Comparison of ENCODE assay signal across 8 cellular contexts in the genomic region with DNA sequence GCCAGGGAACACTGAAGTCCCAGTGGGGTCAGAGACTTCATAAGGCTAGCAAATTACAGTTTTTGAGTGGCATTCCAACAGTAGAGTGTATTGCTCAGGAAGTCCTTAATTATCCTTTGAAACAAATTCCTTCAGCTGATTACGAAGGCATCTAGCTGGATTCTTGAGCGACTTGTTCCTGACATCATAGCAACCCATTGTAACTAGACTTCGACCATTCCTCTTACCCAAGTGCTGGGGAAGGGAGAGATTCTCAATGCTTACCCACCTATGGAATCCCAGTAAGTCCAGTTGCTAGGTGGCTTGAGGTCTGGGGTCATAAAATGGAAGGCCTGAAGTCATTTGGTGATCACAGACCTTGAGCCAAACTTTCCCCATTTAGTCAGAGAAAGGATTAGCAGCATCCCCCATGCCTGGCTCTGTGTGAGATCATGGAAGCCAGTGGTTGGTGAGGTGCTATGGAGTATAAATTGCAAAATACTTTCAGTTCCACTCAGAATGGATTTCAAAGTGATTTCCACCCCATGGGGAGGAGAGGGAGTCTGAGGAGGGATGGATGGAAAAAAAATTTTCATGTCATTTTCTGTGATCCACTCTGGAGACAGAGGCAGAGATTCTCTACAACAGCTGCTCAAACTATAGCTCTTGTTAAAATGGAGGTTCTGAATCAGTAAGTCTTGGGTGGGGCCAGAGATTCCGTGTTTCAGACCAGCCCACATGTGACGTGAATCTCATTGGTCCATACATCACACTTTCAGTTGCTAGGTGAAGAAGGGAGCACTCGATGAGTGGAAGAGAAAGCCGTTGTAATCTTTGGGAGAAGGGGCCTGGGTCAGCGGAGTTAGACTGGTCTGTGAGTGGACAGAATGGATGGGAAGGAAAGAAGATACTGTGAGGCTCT. TPM values are rescaled to one million over a fixed set of nuclear protein-coding genes. Genes with fewer than 3 reads are reported as not detected.
DNase-seq lines count a peak whose midpoint lies in the region; ATAC-seq and TF ChIP-seq lines count a peak whose summit lies in the region.

No MANE protein-coding gene starts in this region.

- no peaks in the 10 kb centered on the region for H3K36me3 Mint-ChIP-seq in activated T-helper 1 cell treated with anti-CD3 and anti-CD28 coated beads, Interleukin-12 subunit alpha, Interleukin-12 subunit beta, Interleukin-2, Interleukin-4 antibody, amounts not matched to agents 30 ng/mL and 10 ng/mL and 1 ng/mL, durations not matched to agents 14 hours and 24 hours and 36 hours (ENCODE audit: low read depth)

- intact Hi-C loops in activated T-helper 1 cell treated with anti-CD3 and anti-CD28 coated beads, Interleukin-12 subunit alpha, Interleukin-12 subunit beta, Interleukin-2, Interleukin-4 antibody, amounts not matched to agents 30 ng/mL and 10 ng/mL and 1 ng/mL, durations not matched to agents 14 hours and 24 hours and 36 hours (cut with micrococcal nuclease) = loop anchor here (1.0 to 10.0 kb wide), 15 partner anchors 34 to 579 kb away; a partner anchor contains a TSS
- intact Hi-C loops in stomach (cut with DNase I; ENCODE audit: low total_unique reads) (no loop called here), colonic mucosa (cut with DNase I) (loop anchor here (2.0 to 10.0 kb wide), 2 partner anchors 156 to 254 kb away; no protein-coding TSS in a partner anchor)

- TF ChIP-seq POLR2A in stomach (IDR thresholded peaks at IDR 0.05) = no peak

- H3K4me1 Mint-ChIP-seq in activated T-helper 1 cell treated with anti-CD3 and anti-CD28 coated beads, Interleukin-12 subunit alpha, Interleukin-12 subunit beta, Interleukin-2, Interleukin-4 antibody, amounts not matched to agents 30 ng/mL and 10 ng/mL and 1 ng/mL, durations not matched to agents 14 hours and 24 hours and 36 hours (ENCODE audit: low read depth) = no peaks in the 10 kb centered on the region

- H3K4me3 Mint-ChIP-seq in activated T-helper 1 cell treated with anti-CD3 and anti-CD28 coated beads, Interleukin-12 subunit alpha, Interleukin-12 subunit beta, Interleukin-2, Interleukin-4 antibody, amounts not matched to agents 30 ng/mL and 10 ng/mL and 1 ng/mL, durations not matched to agents 14 hours and 24 hours and 36 hours = peak overlapping the region; percentile 77

- DNase-seq in A172 (ENCODE audit: low spot score) (peak; percentile 31), stomach (no peak), colonic mucosa (no peak), kidney glomerular epithelial cell (lab: John Stamatoyannopoulos, UW) (no peak), kidney tubule cell (ENCODE audit: low spot score) (no peak)
- no peak for DNase-seq in activated T-helper 1 cell treated with anti-CD3 and anti-CD28 coated beads, Interleukin-12 subunit alpha, Interleukin-12 subunit beta, Interleukin-2, Interleukin-4 antibody, amounts not matched to agents 30 ng/mL and 10 ng/mL and 1 ng/mL, durations not matched to agents 14 hours and 24 hours and 36 hours (ENCODE audit: low spot score)

- no peak overlapping the region for H3K4me3 ChIP-seq in stomach
- H3K4me3 ChIP-seq in colonic mucosa = no peak overlapping the region

- WGBS in stomach, 5 donors = 38 to 47% (median 41%) methylated on average over 8 of the region's 8 CpGs

- no peaks in the 10 kb centered on the region for H3K27me3 Mint-ChIP-seq in activated T-helper 1 cell treated with anti-CD3 and anti-CD28 coated beads, Interleukin-12 subunit alpha, Interleukin-12 subunit beta, Interleukin-2, Interleukin-4 antibody, amounts not matched to agents 30 ng/mL and 10 ng/mL and 1 ng/mL, durations not matched to agents 14 hours and 24 hours and 36 hours (ENCODE audit: insufficient read depth)

- ATAC-seq in GM18502 (IDR thresholded peaks at IDR 0.05; ENCODE audit: poor library complexity, unreplicated experiment) (peak; percentile 45), HG03045 (IDR thresholded peaks at IDR 0.05; ENCODE audit: unreplicated experiment) (peak; percentile 31)

- peak overlapping the region; percentile 92 for H3K27ac Mint-ChIP-seq in activated T-helper 1 cell treated with anti-CD3 and anti-CD28 coated beads, Interleukin-12 subunit alpha, Interleukin-12 subunit beta, Interleukin-2, Interleukin-4 antibody, amounts not matched to agents 30 ng/mL and 10 ng/mL and 1 ng/mL, durations not matched to agents 14 hours and 24 hours and 36 hours

- H3K27ac ChIP-seq in stomach (no peak overlapping the region), colonic mucosa (no peak overlapping the region)

- H3K4me1 ChIP-seq in stomach (no peaks in the 10 kb centered on the region), colonic mucosa (no peaks in the 10 kb centered on the region)

- TF ChIP-seq CTCF in stomach (IDR thresholded peaks at IDR 0.05) (no peak), colonic mucosa (IDR thresholded peaks at IDR 0.05) (no peak)

- TF ChIP-seq EP300 in stomach (IDR thresholded peaks at IDR 0.05) = no peak

- no peaks in the 10 kb centered on the region for H3K9me3 ChIP-seq in stomach
- no peaks in the 10 kb centered on the region for H3K9me3 ChIP-seq in colonic mucosa

- H3K9ac ChIP-seq in colonic mucosa (ENCODE audit: low read depth in 2 of 2, low read length in 2 of 2) = no peak overlapping the region

- H3K9me3 Mint-ChIP-seq in activated T-helper 1 cell treated with anti-CD3 and anti-CD28 coated beads, Interleukin-12 subunit alpha, Interleukin-12 subunit beta, Interleukin-2, Interleukin-4 antibody, amounts not matched to agents 30 ng/mL and 10 ng/mL and 1 ng/mL, durations not matched to agents 14 hours and 24 hours and 36 hours = no peaks in the 10 kb centered on the region

- H3K27me3 ChIP-seq in stomach = peaks cover 0 to 8% (median 0%) of the 10 kb centered on the region in 3 donors
- H3K27me3 ChIP-seq in colonic mucosa = no peaks in the 10 kb centered on the region

- no peaks in the 10 kb centered on the region for H3K36me3 ChIP-seq in stomach
- H3K36me3 ChIP-seq in colonic mucosa = no peaks in the 10 kb centered on the region

RNA-seq across cellular contexts. Expression of a gene that starts 45.7 kb away (rescaled TPM):
- not detected in 2 replicates for total RNA-seq in A172 (2014; rRNA removed; shearing (Covaris generic))
- total RNA-seq in activated T-helper 1 cell treated with anti-CD3 and anti-CD28 coated beads, Interleukin-12 subunit alpha, Interleukin-12 subunit beta, Interleukin-2, Interleukin-4 antibody, amounts not matched to agents 30 ng/mL and 10 ng/mL and 1 ng/mL, durations not matched to agents 14 hours and 24 hours and 36 hours = 2.7 and 3.8 TPM in 2 replicates
- total RNA-seq in stomach (10 to 100 TPM in 1 of 5 donors, 1 to 10 TPM in 1, under 1 TPM in 2, not detected in 1; 0.29 to 16.9 (median 3.7) TPM), colonic mucosa (1 to 10 TPM in 1 of 2 donors, under 1 TPM in 1; 0.57 to 5.6 TPM)
- polyA plus RNA-seq in stomach = 1 to 10 TPM; 1.2 to 3.4 (median 3.1) TPM
